Comparison of ENCODE assay signal across 21 cellular contexts in the genomic region with DNA sequence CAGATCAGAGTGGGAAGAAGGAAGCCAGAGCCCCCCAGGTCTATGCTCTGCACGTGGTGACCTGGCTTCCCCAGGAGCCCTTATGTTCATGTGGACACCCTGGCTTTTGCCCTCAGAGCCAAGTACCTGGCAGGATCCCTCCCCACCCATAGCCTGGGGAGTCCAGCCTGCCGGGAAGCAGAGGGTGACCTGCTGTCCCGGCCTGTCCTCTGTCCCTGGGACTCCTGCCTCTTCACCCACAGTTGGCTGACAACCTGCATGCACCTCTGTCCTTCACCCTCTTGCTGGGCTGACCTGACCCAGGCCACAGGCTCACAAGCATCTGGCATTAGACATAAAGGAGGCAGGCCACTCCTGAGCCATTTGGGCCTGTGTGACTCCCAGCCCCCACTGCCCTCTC.
DNase-seq lines count a peak whose midpoint lies in the region; ATAC-seq, FAIRE-seq and TF ChIP-seq lines count a peak whose summit lies in the region.
"Had no signal": no experiment of that assay in that cellular context is flagged by ENCODE, and none has a peak within 500 bp of the region (broad histone marks: within the 10 kb centered on the region; RNA-seq: fewer than 3 reads in every experiment).

No MANE protein-coding gene starts in this region.

- no peaks in the 10 kb centered on the region for H3K27me3 ChIP-seq in liver (ENCODE audit: control insufficient read depth in 4 of 4, insufficient read depth in 4 of 4, low read length in 3 of 4)
- H3K27me3 ChIP-seq in HepG2 (ENCODE audit: control insufficient read depth in 1 of 2, insufficient read depth in 2 of 2, low read length in 2 of 2): peaks cover 0 to 22% of the 10 kb centered on the region in 2 experiments; a peak in 4 of 5 replicates
- no peaks in the 10 kb centered on the region for H3K27me3 ChIP-seq in right lobe of liver
- no peaks in the 10 kb centered on the region for H3K27me3 ChIP-seq in spleen (replicated peaks in 1 of 7)
- H3K27me3 ChIP-seq: SJCRH30 had no signal

- TF ChIP-seq RAD21 in liver (IDR thresholded peaks at IDR 0.05): peak in 1 of 2 donors; percentile 44
- no peak for TF ChIP-seq RAD21 in HepG2 (CRISPR knock-in tag; IDR thresholded peaks at IDR 0.05)

- peak overlapping the region; percentile 72 to 87 for H3K27ac ChIP-seq in liver (ENCODE audit: low read depth in 1 of 2, low read length in 2 of 2)
- H3K27ac ChIP-seq in HepG2 (ENCODE audit: extremely low read length, insufficient read depth, low read length): no peak overlapping the region
- H3K27ac ChIP-seq in right lobe of liver: peak overlapping the region in 2 of 3 donors; percentile 47 to 77
- H3K27ac ChIP-seq in spleen: no peak overlapping the region
- H3K27ac ChIP-seq: SJCRH30 had no signal

- POLR2A ChIA-PET in HepG2 (lab: Yijun Ruan, JAX): no interaction called here

- H2AFZ ChIP-seq in HepG2 (ENCODE audit: low read length): no peak overlapping the region

- peaks cover 19 to 49% (median 37%) of the 10 kb centered on the region in 4 donors for H3K4me1 ChIP-seq in liver (ENCODE audit: control insufficient read depth in 4 of 4, insufficient read depth in 4 of 4, low read length in 3 of 4)
- H3K4me1 ChIP-seq in HepG2 (ENCODE audit: insufficient read depth, low read length): peaks cover 22% of the 10 kb centered on the region; the same call in 1 of the 2 replicates
- peaks cover 0 to 42% (median 20%) of the 10 kb centered on the region in 4 donors for H3K4me1 ChIP-seq in right lobe of liver
- H3K4me1 ChIP-seq in spleen: peaks cover 0 to 8% (median 0%) of the 10 kb centered on the region in 6 donors
- H3K4me1 ChIP-seq: SJCRH30 had no signal

- H3K4me2 ChIP-seq in HepG2 (ENCODE audit: low read depth, low read length): no peak overlapping the region

- H3K36me3 ChIP-seq in liver (ENCODE audit: control insufficient read depth in 4 of 4, insufficient read depth in 3 of 4, low read depth in 1 of 4, low read length in 3 of 4): no peaks in the 10 kb centered on the region
- H3K36me3 ChIP-seq in HepG2 (replicated peaks in 1 of 2; ENCODE audit: control insufficient read depth in 1 of 2, insufficient read depth in 2 of 2, low read length in 2 of 2): no peaks in the 10 kb centered on the region
- H3K36me3 ChIP-seq in right lobe of liver: no peaks in the 10 kb centered on the region
- H3K36me3 ChIP-seq in spleen: no peaks in the 10 kb centered on the region
- H3K36me3 ChIP-seq: SJCRH30 had no signal

- 33% methylated on average over 3 of the region's 3 CpGs for WGBS in liver
- no CpG with 5 or more reads among the region's 3 CpGs for WGBS in HepG2 (ENCODE audit: low lambda C conversion rate)
- WGBS in right lobe of liver (ENCODE audit: insufficient coverage, low coverage, low lambda C conversion rate, missing lambda C conversion rate): 17% methylated on average over 1 of the region's 3 CpGs
- WGBS in spleen, 5 donors: 65 to 91% (median 75%) methylated on average over 1 to 3 of the region's 3 CpGs

- H3K79me2 ChIP-seq in HepG2 (ENCODE audit: insufficient read depth, low read length): no peaks in the 10 kb centered on the region

- intact Hi-C loops in HepG2 (cut with micrococcal nuclease; ENCODE audit: unreplicated experiment) (loop anchor here (10.0 kb wide), 1 partner anchor 57 kb away; a partner anchor contains a TSS), right lobe of liver (cut with DNase I) (no loop called here), spleen (cut with DNase I; ENCODE audit: low total_unique reads) (no loop called here)

- ATAC-seq in HepG2 (no peak), right lobe of liver (peak; percentile 76 to 86 (median 81)), GM21723 (IDR thresholded peaks at IDR 0.05; ENCODE audit: unreplicated experiment) (no peak)
- ATAC-seq: CD8-positive, alpha-beta T cell; GM12878; Panc1 had no signal

- H3K9me3 ChIP-seq in liver (ENCODE audit: control insufficient read depth in 4 of 4, low read length in 3 of 4) (no peaks in the 10 kb centered on the region), HepG2 (ENCODE audit: low read length) (no peaks in the 10 kb centered on the region), right lobe of liver (no peaks in the 10 kb centered on the region), spleen (no peaks in the 10 kb centered on the region)
- H3K9me3 ChIP-seq: SJCRH30 had no signal

- CTCF ChIA-PET in HepG2 (lab: Yijun Ruan, JAX; ENCODE audit: low intra/inter-chr PET ratio, low total read pairs): no interaction called here

- TF ChIP-seq EP300 in HepG2 (IDR thresholded peaks at IDR 0.05; ENCODE audit: low read depth in 2 of 2, low read length in 2 of 2): no peak
- TF ChIP-seq EP300 in HepG2 (CRISPR knock-in tag; IDR thresholded peaks at IDR 0.05; ENCODE audit: borderline replicate concordance): no peak

- TF ChIP-seq CTCF in liver (IDR thresholded peaks at IDR 0.05; ENCODE audit: low read depth, low read length, missing input control) (no peak), HepG2 (CRISPR knock-in tag; IDR thresholded peaks at IDR 0.05) (no peak), right lobe of liver (IDR thresholded peaks at IDR 0.05) (no peak), spleen (IDR thresholded peaks at IDR 0.05 in 8 of 11, conservative IDR thresholded peaks at IDR 0.05 in 3 of 11) (no peak)

- H4K20me1 ChIP-seq in HepG2 (ENCODE audit: insufficient read depth, low read length): no peaks in the 10 kb centered on the region

- in situ Hi-C loops in HepG2 (cut with HindIII; ENCODE audit: extremely low pct_ligation_motif_present, low pct_unique_long_range_greater_than_20kb): no loop called here

- no TSS peak for BruUV-seq in HepG2 (replicated peaks; lab: Mats Ljungman, UMichigan)

- H3K4me3 ChIP-seq in liver (ENCODE audit: low read depth in 1 of 3, low read length in 3 of 3): no peak overlapping the region
- no peak overlapping the region for H3K4me3 ChIP-seq in HepG2 (replicated peaks in 1 of 3; ENCODE audit: insufficient read depth in 1 of 3, low read depth in 2 of 3, low read length in 3 of 3)
- no peak overlapping the region for H3K4me3 ChIP-seq in right lobe of liver
- no peak overlapping the region for H3K4me3 ChIP-seq in spleen
- H3K4me3 ChIP-seq: GM12878, SJCRH30 had no signal

- H3K9ac ChIP-seq in liver (ENCODE audit: low read depth in 1 of 2, low read length in 2 of 2) (no peak overlapping the region), HepG2 (ENCODE audit: insufficient read depth, low read depth, low read length) (no peak overlapping the region)

- no peak for TF ChIP-seq POLR2A in HepG2 (IDR thresholded peaks at IDR 0.05; ENCODE audit: insufficient read depth in 1 of 2, low read depth in 2 of 2, low read length in 2 of 2)
- no peak for TF ChIP-seq POLR2A in right lobe of liver (IDR thresholded peaks at IDR 0.05)
- TF ChIP-seq POLR2A in spleen (IDR thresholded peaks at IDR 0.05): no peak

- FAIRE-seq in HepG2 (lab: Jason Lieb, UNC): no peak
- FAIRE-seq: GM12878, H54 had no signal

- DNase-seq in HepG2 (ENCODE audit: low spot score) (no peak), right lobe of liver (peak; percentile 73 to 96 (median 95)), spleen (peak; percentile 61), hypothalamus (lab: John Stamatoyannopoulos, UW) (no peak), T1000 (lab: John Stamatoyannopoulos, UW) (no peak)
- DNase-seq: AML-193; CD8-positive, alpha-beta T cell; DND-41; Karpas-422; MV-4-11; NCI-H1105 treated with DMSO at 0.1 percent for 48 hours; NCI-H2029 treated with DMSO at 0.1 percent for 48 hours; NCI-H226; NCI-H510A treated with DMSO at 0.1 percent for 48 hours; NCI-H748 treated with DMSO at 0.1 percent for 48 hours; SJCRH30 had no signal

TF ChIP-seq in liver, 16 proteins besides CTCF, POLR2A, EP300 and RAD21 (continues in another document):
- peak; percentile 25 for TF ChIP-seq FOXA2 (IDR thresholded peaks at IDR 0.05)
- TF ChIP-seq, protein P1, sequence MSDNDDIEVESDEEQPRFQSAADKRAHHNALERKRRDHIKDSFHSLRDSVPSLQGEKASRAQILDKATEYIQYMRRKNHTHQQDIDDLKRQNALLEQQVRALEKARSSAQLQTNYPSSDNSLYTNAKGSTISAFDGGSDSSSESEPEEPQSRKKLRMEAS (IDR thresholded peaks at IDR 0.05): peak; percentile 96
- peak; percentile 95 for TF ChIP-seq SP1 (IDR thresholded peaks at IDR 0.05)
- TF ChIP-seq EGR1 (IDR thresholded peaks at IDR 0.05; ENCODE audit: low read depth in 2 of 2): peak in 1 of 2 donors; percentile 75
- TF ChIP-seq FOXA1 (IDR thresholded peaks at IDR 0.05): peak; percentile 63
- peak; percentile 49 for TF ChIP-seq YY1 (IDR thresholded peaks at IDR 0.05)
- peak; percentile 74 for TF ChIP-seq HNF4G (IDR thresholded peaks at IDR 0.05)
- TF ChIP-seq, protein P2, sequence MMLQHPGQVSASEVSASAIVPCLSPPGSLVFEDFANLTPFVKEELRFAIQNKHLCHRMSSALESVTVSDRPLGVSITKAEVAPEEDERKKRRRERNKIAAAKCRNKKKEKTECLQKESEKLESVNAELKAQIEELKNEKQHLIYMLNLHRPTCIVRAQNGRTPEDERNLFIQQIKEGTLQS (IDR thresholded peaks at IDR 0.05): peak; percentile 45
- TF ChIP-seq NR2F2 (IDR thresholded peaks at IDR 0.05): peak; percentile 81

TF ChIP-seq in HepG2, 621 proteins besides CTCF, POLR2A, EP300 and RAD21 (continues in another document):
- TF ChIP-seq, protein P3, sequence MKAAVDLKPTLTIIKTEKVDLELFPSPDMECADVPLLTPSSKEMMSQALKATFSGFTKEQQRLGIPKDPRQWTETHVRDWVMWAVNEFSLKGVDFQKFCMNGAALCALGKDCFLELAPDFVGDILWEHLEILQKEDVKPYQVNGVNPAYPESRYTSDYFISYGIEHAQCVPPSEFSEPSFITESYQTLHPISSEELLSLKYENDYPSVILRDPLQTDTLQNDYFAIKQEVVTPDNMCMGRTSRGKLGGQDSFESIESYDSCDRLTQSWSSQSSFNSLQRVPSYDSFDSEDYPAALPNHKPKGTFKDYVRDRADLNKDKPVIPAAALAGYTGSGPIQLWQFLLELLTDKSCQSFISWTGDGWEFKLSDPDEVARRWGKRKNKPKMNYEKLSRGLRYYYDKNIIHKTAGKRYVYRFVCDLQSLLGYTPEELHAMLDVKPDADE (CRISPR knock-in tag; IDR thresholded peaks at IDR 0.05): no peak
- no peak for TF ChIP-seq ZNF329 (CRISPR knock-in tag; IDR thresholded peaks at IDR 0.05; ENCODE audit: low read depth)
- no peak for TF ChIP-seq MIXL1 (CRISPR knock-in tag; IDR thresholded peaks at IDR 0.05)
- TF ChIP-seq, protein P4, sequence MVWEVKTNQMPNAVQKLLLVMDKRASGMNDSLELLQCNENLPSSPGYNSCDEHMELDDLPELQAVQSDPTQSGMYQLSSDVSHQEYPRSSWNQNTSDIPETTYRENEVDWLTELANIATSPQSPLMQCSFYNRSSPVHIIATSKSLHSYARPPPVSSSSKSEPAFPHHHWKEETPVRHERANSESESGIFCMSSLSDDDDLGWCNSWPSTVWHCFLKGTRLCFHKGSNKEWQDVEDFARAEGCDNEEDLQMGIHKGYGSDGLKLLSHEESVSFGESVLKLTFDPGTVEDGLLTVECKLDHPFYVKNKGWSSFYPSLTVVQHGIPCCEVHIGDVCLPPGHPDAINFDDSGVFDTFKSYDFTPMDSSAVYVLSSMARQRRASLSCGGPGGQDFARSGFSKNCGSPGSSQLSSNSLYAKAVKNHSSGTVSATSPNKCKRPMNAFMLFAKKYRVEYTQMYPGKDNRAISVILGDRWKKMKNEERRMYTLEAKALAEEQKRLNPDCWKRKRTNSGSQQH (CRISPR knock-in tag; IDR thresholded peaks at IDR 0.05; ENCODE audit: low read depth): no peak
- no peak for TF ChIP-seq SP5 (CRISPR knock-in tag; IDR thresholded peaks at IDR 0.05; ENCODE audit: borderline replicate concordance, low read depth)

Comparison
In these comparisons a context has a peak if more than half of its experiments do, and no peak if none do; other contexts are left out.
1. H3K27ac ChIP-seq: peak in liver (2 of 2) and right lobe of liver (2 of 3); none in HepG2 (single experiment) and spleen (0 of 8).
2. ATAC-seq: peak in right lobe of liver (4 of 4); none in HepG2 (single experiment) and GM21723 (single experiment).
3. DNase-seq: peak in right lobe of liver (3 of 3) and spleen (single experiment); none in HepG2 (single experiment), hypothalamus (0 of 51) and T1000 (single experiment).